ENCODE assay signal across 20 cellular contexts in genomic region chr6:132659082-132659481, GRCh38. TPM values are rescaled to one million over a fixed set of nuclear protein-coding genes. Genes with fewer than 3 reads are reported as not detected.
"Had no signal": no experiment of that assay in that cellular context is flagged by ENCODE, and none has a peak within 500 bp of the region (broad histone marks: within the 10 kb centered on the region; RNA-seq: fewer than 3 reads in every experiment).

A gene with protein sequence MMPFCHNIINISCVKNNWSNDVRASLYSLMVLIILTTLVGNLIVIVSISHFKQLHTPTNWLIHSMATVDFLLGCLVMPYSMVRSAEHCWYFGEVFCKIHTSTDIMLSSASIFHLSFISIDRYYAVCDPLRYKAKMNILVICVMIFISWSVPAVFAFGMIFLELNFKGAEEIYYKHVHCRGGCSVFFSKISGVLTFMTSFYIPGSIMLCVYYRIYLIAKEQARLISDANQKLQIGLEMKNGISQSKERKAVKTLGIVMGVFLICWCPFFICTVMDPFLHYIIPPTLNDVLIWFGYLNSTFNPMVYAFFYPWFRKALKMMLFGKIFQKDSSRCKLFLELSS (minus strand): TSS chr6:132659182. CDS start chr6:132646003, 13,179 bp downstream.

- H3K9me3 ChIP-seq: ascending aorta, breast epithelium, lower lobe of right lung, neutrophil, upper lobe of right lung had no signal

- H3K27ac ChIP-seq: ascending aorta, breast epithelium, coronary artery, lower lobe of right lung, neutrophil, upper lobe of right lung had no signal

- H3K27me3 ChIP-seq: ascending aorta, breast epithelium, neutrophil, upper lobe of right lung had no signal

- DNase-seq: activated CD4-positive, alpha-beta T cell treated with anti-CD3 and anti-CD28 coated beads, Interleukin-2, amount 50 U/mL, for 1 hour; activated CD4-positive, CD25-positive, alpha-beta regulatory T cell treated with anti-CD3 and anti-CD28 coated beads, Interleukin-2, amount 50 U/mL, for 72 hours; activated CD8-positive, alpha-beta memory T cell treated with anti-CD3 and anti-CD28 coated beads, Interleukin-2, amount 50 U/mL, for 4 hours; activated effector memory CD4-positive, alpha-beta T cell treated with Interleukin-2 at 50 U/mL for 16 hours; activated naive CD4-positive, alpha-beta T cell treated with anti-CD3 and anti-CD28 coated beads, Interleukin-2, amount 50 U/mL, for 16 hours; activated T-cell treated with anti-CD3 and anti-CD28 coated beads, Interleukin-2, amount 50 U/mL, for 48 hours; hypothalamus; lower lobe of right lung; stimulated activated CD4-positive, alpha-beta T cell treated with anti-CD3 and anti-CD28 coated beads, Interleukin-4, amount 100 ng/mL, for 4 hours; upper lobe of right lung had no signal

- H3K36me3 ChIP-seq: ascending aorta, breast epithelium, lower lobe of right lung, neutrophil, upper lobe of right lung had no signal

- H3K4me1 ChIP-seq: ascending aorta, breast epithelium, lower lobe of right lung, upper lobe of right lung had no signal

- H3K4me3 ChIP-seq: ascending aorta, breast epithelium, coronary artery, lower lobe of right lung, upper lobe of right lung had no signal

RNA-seq across cellular contexts. Expression of the gene that starts here (rescaled TPM):
- total RNA-seq: ascending aorta; breast epithelium; frontal cortex; lower lobe of right lung; natural killer cell treated with Interleukin-12 subunit alpha and Interleukin-12 subunit beta and Interleukin-15 and Interleukin-18, amount 100 ng/mL, for 72 hours; sciatic nerve; upper lobe of right lung had no signal
- polyA plus RNA-seq: esophagus, keratinocyte, thymus had no signal
